Comparison of ENCODE assay signal across 17 cellular contexts in the genomic region with DNA sequence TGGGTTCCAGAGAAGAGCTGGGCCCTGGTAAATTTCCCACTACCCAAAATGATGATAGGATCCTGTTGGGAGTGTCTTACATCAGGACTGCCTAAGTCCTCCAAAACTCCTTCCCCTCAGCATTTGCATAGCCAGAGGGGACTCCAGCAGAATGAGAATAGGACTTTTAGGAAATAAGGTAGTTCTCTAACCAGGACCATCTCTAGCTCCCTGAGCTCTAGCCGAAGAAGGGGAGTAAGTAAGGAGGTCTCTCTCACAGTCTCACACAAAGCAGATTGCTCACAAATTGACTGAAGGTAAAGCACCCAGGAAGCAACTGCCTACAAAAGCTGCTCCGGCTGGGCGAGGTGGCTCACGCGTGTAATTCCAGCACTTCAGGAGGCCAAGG. TPM values are rescaled to one million over a fixed set of nuclear protein-coding genes. Genes with fewer than 3 reads are reported as not detected.
DNase-seq lines count a peak whose midpoint lies in the region; ATAC-seq and TF ChIP-seq lines count a peak whose summit lies in the region.
"Had no signal": no experiment of that assay in that cellular context is flagged by ENCODE, and none has a peak within 500 bp of the region (broad histone marks: within the 10 kb centered on the region; RNA-seq: fewer than 3 reads in every experiment).

No MANE protein-coding gene starts in this region.

- H3K9me3 ChIP-seq in CD4-positive, alpha-beta T cell (ENCODE audit: control insufficient read depth, low read length) = no peaks in the 10 kb centered on the region
- H3K9me3 ChIP-seq: BE2C, gastroesophageal sphincter, left ventricle myocardium inferior, SJSA1 had no signal

- no peak for TF ChIP-seq CTCF in CD4-positive, alpha-beta T cell (IDR thresholded peaks at IDR 0.05)
- TF ChIP-seq CTCF in dorsolateral prefrontal cortex (IDR thresholded peaks at IDR 0.05 in 54 of 56, conservative IDR thresholded peaks at IDR 0.05 in 2 of 56; ENCODE audit: low read depth in 1 of 56, partially characterized antibody in 56 of 56) = no peak

- no peak for ATAC-seq in CD4-positive, alpha-beta T cell (ENCODE audit: poor library complexity)
- no peak for ATAC-seq in GM18517 (IDR thresholded peaks at IDR 0.05; ENCODE audit: unreplicated experiment)

- peaks cover 22% of the 10 kb centered on the region for H3K4me1 Mint-ChIP-seq in CD4-positive, alpha-beta T cell (ENCODE audit: low read depth)

- H3K4me3 ChIP-seq in H7 (ENCODE audit: insufficient read depth, low read depth, low read length) = no peak overlapping the region
- H3K4me3 ChIP-seq in dorsolateral prefrontal cortex = peak overlapping the region in 17 of 59 donors; percentile 7 to 41 (median 26)
- H3K4me3 ChIP-seq: gastroesophageal sphincter, SJSA1 had no signal

- no peak overlapping the region for H3K27ac ChIP-seq in CD4-positive, alpha-beta T cell (ENCODE audit: low read depth, low read length)
- H3K27ac ChIP-seq in dorsolateral prefrontal cortex = peak overlapping the region in 55 of 59 donors; percentile 17 to 100 (median 94)
- H3K27ac ChIP-seq: parathyroid adenoma, SJSA1 had no signal

- no peaks in the 10 kb centered on the region for H3K9me3 Mint-ChIP-seq in CD4-positive, alpha-beta T cell
- H3K9me3 Mint-ChIP-seq: activated naive CD8-positive, alpha-beta T cell treated with anti-CD3 and anti-CD28 coated beads, Interleukin-2, amount 50 U/mL, for 24 hours; activated T-helper 17 cell treated with anti-CD3 and anti-CD28 coated beads, Interleukin-2, amount 50 U/mL, for 72 hours had no signal

- no peaks in the 10 kb centered on the region for H3K27me3 Mint-ChIP-seq in CD4-positive, alpha-beta T cell
- H3K27me3 Mint-ChIP-seq: activated naive CD8-positive, alpha-beta T cell treated with anti-CD3 and anti-CD28 coated beads, Interleukin-2, amount 50 U/mL, for 24 hours; activated T-helper 17 cell treated with anti-CD3 and anti-CD28 coated beads, Interleukin-2, amount 50 U/mL, for 72 hours had no signal

- peaks cover 22% of the 10 kb centered on the region for H3K36me3 Mint-ChIP-seq in CD4-positive, alpha-beta T cell (ENCODE audit: low read depth)

- intact Hi-C loops in CD4-positive, alpha-beta T cell (cut with DNase I, micrococcal nuclease) = loop anchor here (2.0 to 10.0 kb wide), 2 partner anchors 30 to 370 kb away; a partner anchor contains a TSS
- intact Hi-C loops in dorsolateral prefrontal cortex (cut with DNase I) = loop anchor here (10.0 kb wide), 1 partner anchor 170 kb away; no protein-coding TSS in a partner anchor

- peak overlapping the region; percentile 27 for H3K4me3 Mint-ChIP-seq in CD4-positive, alpha-beta T cell
- H3K4me3 Mint-ChIP-seq: activated naive CD8-positive, alpha-beta T cell treated with anti-CD3 and anti-CD28 coated beads, Interleukin-2, amount 50 U/mL, for 24 hours had no signal

- DNase-seq in CD4-positive, alpha-beta T cell = no peak
- DNase-seq in H7 (peak; percentile 59), dorsolateral prefrontal cortex (no peak), retina (peak; percentile 11), ACHN (no peak), GM19238 (ENCODE audit: insufficient read length, low spot score) (no peak)
- DNase-seq: left ventricle myocardium inferior, NCI-H1048 had no signal

- H3K27ac Mint-ChIP-seq in CD4-positive, alpha-beta T cell = peak overlapping the region; percentile 37

- POLR2A ChIA-PET in CD4-positive, alpha-beta T cell (lab: Charles Lee) = interaction anchor here (0.7 to 2.8 kb wide), 5 partner anchors 8 to 287 kb away, joined by 3 to 17 read pairs (median 3); a partner anchor contains a TSS

- H3K27me3 ChIP-seq in CD4-positive, alpha-beta T cell (ENCODE audit: control insufficient read depth, insufficient read depth, low read length) = no peaks in the 10 kb centered on the region
- H3K27me3 ChIP-seq in H7 (ENCODE audit: control insufficient read depth, insufficient read depth, low read length) (peaks cover 83% of the 10 kb centered on the region), dorsolateral prefrontal cortex (no peaks in the 10 kb centered on the region)
- H3K27me3 ChIP-seq: SJSA1 had no signal

- CTCF ChIA-PET in CD4-positive, alpha-beta T cell (lab: Charles Lee) = interaction anchor here (1.0 to 2.1 kb wide), 6 partner anchors 8 to 29 kb away, joined by 3 to 23 read pairs (median 4); a partner anchor contains a TSS

- in situ Hi-C loops in ACHN (cut with HindIII; ENCODE audit: low pct_ligation_motif_present, low pct_unique_long_range_greater_than_20kb, low sequenced_read_pairs) = no loop called here

- no peaks in the 10 kb centered on the region for H3K36me3 ChIP-seq in H7 (replicated peaks; ENCODE audit: control insufficient read depth, insufficient read depth, low read length)
- H3K36me3 ChIP-seq: BE2C, SJSA1 had no signal

RNA-seq across cellular contexts. Expression of a gene that starts 8.3 kb away (rescaled TPM):
- 10 to 100 TPM; 51.0 to 53.8 TPM for total RNA-seq in CD4-positive, alpha-beta T cell
- total RNA-seq in H7 (2014; rRNA removed; shearing (Covaris generic)) = 1.0 and 2.0 TPM in 2 replicates
- total RNA-seq in dorsolateral prefrontal cortex = 100 to 1,000 TPM in 2 of 120 experiments, 10 to 100 TPM in 118; 40.5 to 103 (median 63.1) TPM

RNA-seq across cellular contexts. Expression of a gene that starts 8.4 kb away (rescaled TPM):
- 1 to 10 TPM; 2.0 to 2.8 TPM for total RNA-seq in CD4-positive, alpha-beta T cell
- 5.9 and 7.8 TPM in 2 replicates for total RNA-seq in H7 (2014; rRNA removed; shearing (Covaris generic))
- total RNA-seq in dorsolateral prefrontal cortex = 10 to 100 TPM in 43 of 120 experiments, 1 to 10 TPM in 77; 5.4 to 16.5 (median 9.1) TPM

RNA-seq across cellular contexts. Expression of a gene that starts 12.3 kb away (rescaled TPM):
- 1 to 10 TPM; 2.3 to 3.7 TPM for total RNA-seq in CD4-positive, alpha-beta T cell
- 8.8 and 14.2 TPM in 2 replicates for total RNA-seq in H7 (2014; rRNA removed; shearing (Covaris generic))
- total RNA-seq in dorsolateral prefrontal cortex = 100 to 1,000 TPM in 113 of 120 experiments, 10 to 100 TPM in 7; 91.0 to 167 (median 129) TPM

RNA-seq across cellular contexts. Expression of a gene that starts 26.9 kb away (rescaled TPM):
- 100 to 1,000 TPM; 188 to 195 TPM for total RNA-seq in CD4-positive, alpha-beta T cell
- 143 and 174 TPM in 2 replicates for total RNA-seq in H7 (2014; rRNA removed; shearing (Covaris generic))
- 100 to 1,000 TPM; 124 to 236 (median 157) TPM for total RNA-seq in dorsolateral prefrontal cortex

RNA-seq across cellular contexts. Expression of a gene that starts 56.6 kb away (rescaled TPM):
- total RNA-seq in CD4-positive, alpha-beta T cell = not detected
- 0.24 TPM in 1 of 2 replicates, not detected in the other for total RNA-seq in H7 (2014; rRNA removed; shearing (Covaris generic))
- under 1 TPM in 1 of 120 experiments, not detected in 119; 0.91 TPM for total RNA-seq in dorsolateral prefrontal cortex
- total RNA-seq: activated T-helper 17 cell treated with anti-CD3 and anti-CD28 coated beads, Interleukin-2, amount 50 U/mL, for 72 hours; gastroesophageal sphincter; H4; left ventricle myocardium inferior; SJSA1; T-helper 2 cell treated with Interferon-gamma antibody and Interleukin-4, amounts not matched to agents 100 ng/mL and 5 ng/mL, for 36 hours had no signal

Comparison
In these comparisons a context has a peak if more than half of its experiments do, and no peak if none do; other contexts are left out.
1. DNase-seq: peak in H7 (single experiment) and retina (single experiment); none in CD4-positive, alpha-beta T cell (0 of 10), dorsolateral prefrontal cortex (0 of 10), ACHN (single experiment) and GM19238 (single experiment).
2. RNA of a gene that starts 8.3 kb away (total RNA-seq): 40.5 to 103 TPM in dorsolateral prefrontal cortex and 51.0 to 53.8 TPM in CD4-positive, alpha-beta T cell; 1.0 to 2.0 TPM in H7; every median in the first group is over 10 times any median in the second.